11 cellular contexts compared by ENCODE assay signal in the genomic region with DNA sequence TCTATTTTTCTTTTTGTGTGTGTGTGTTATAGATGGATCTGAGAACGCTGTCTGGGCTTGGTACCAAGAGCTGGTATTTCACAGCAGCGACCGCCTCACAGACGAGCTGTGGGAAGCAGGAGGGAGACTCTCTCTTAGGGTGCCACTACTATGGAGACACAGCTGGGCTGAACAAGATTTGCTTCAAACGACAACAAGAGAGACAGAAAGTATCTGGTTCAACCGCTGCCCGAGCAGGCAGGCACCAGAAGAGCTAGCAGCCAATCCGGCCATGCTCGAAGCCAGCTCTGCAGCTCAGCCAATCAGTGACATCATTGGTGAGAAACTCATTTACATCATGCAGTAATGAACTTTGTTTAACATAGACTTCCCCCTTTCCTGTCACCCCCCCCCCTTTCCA.
A peak's percentile ranks its signal among the peaks of the same experiment; 100 is the strongest.
DNase-seq lines count a peak whose midpoint lies in the region; ATAC-seq and TF ChIP-seq lines count a peak whose summit lies in the region.
"Had no signal": no experiment of that assay in that cellular context is flagged by ENCODE, and none has a peak within 500 bp of the region (broad histone marks: within the 10 kb centered on the region; RNA-seq: fewer than 3 reads in every experiment).

No MANE protein-coding gene starts in this region.

- no peak overlapping the region for H3K4me3 ChIP-seq in OCI-LY7 (ENCODE audit: low read depth, low read length, poor library complexity, severe bottlenecking)

- no peak overlapping the region for H3K4me2 ChIP-seq in OCI-LY7 (ENCODE audit: low read length)
- H3K4me2 ChIP-seq: KMS-11 had no signal

- no peak for ATAC-seq in stimulated activated naive CD8-positive, alpha-beta T cell treated with anti-CD3 and anti-CD28 coated beads, Interleukin-15, Interleukin-2, amounts not matched to agents 100 U/mL and 50 U/mL, for 24 hours

- DNase-seq in AG08396 (ENCODE audit: low spot score) = peak; percentile 18
- peak; percentile 12 for DNase-seq in NCI-H1417 treated with DMSO at 0.1 percent for 48 hours (lab: John Stamatoyannopoulos, UW)
- DNase-seq in fibroblast of gingiva (ENCODE audit: low read depth) = peak; percentile 37
- DNase-seq in pons (ENCODE audit: low spot score) = peak; percentile 93
- DNase-seq in LoVo (ENCODE audit: low spot score) = no peak
- no peak for DNase-seq in stimulated activated naive CD8-positive, alpha-beta T cell treated with anti-CD3 and anti-CD28 coated beads, Interleukin-15, Interleukin-2, amounts not matched to agents 100 U/mL and 50 U/mL, for 24 hours
- no peak for DNase-seq in OCI-LY7 (ENCODE audit: low spot score)
- no peak for DNase-seq in HEK293T (ENCODE audit: extremely low spot score)
- DNase-seq: activated naive CD4-positive, alpha-beta T cell treated with Interleukin-2 at 50 U/mL for 16 hours; Caco-2 had no signal

- H3K9me3 ChIP-seq in OCI-LY7 (ENCODE audit: low read length) = no peaks in the 10 kb centered on the region
- H3K9me3 ChIP-seq: Caco-2 had no signal

- no peak overlapping the region for H3K27ac ChIP-seq in OCI-LY7 (ENCODE audit: low read depth, low read length, poor library complexity, severe bottlenecking)
- H3K27ac ChIP-seq: KMS-11 had no signal

- no peaks in the 10 kb centered on the region for H3K79me2 ChIP-seq in OCI-LY7 (ENCODE audit: insufficient read depth, low read depth, low read length)

- no peaks in the 10 kb centered on the region for H3K36me3 ChIP-seq in OCI-LY7 (ENCODE audit: insufficient read depth, low read length)

- CTCF ChIA-PET in OCI-LY7 (lab: Charles Lee; ENCODE audit: unreplicated experiment) = no interaction called here
- CTCF ChIA-PET in HEK293T (lab: Yijun Ruan, JAX) = no interaction called here

- H2AFZ ChIP-seq in OCI-LY7 (ENCODE audit: low read length) = no peak overlapping the region

- no peaks in the 10 kb centered on the region for H3K9me2 ChIP-seq in OCI-LY7 (ENCODE audit: insufficient read depth, low read length)

- intact Hi-C loops in OCI-LY7 (cut with micrococcal nuclease; ENCODE audit: unreplicated experiment) = no loop called here

- BruUV-seq in OCI-LY7 (replicated peaks; lab: Mats Ljungman, UMichigan) = no TSS peak

- no peaks in the 10 kb centered on the region for H3K4me1 ChIP-seq in OCI-LY7 (ENCODE audit: insufficient read depth, low read length, poor library complexity, severe bottlenecking)
- H3K4me1 ChIP-seq: Caco-2 had no signal

- POLR2A ChIA-PET in OCI-LY7 (lab: Charles Lee) = no interaction called here
- POLR2A ChIA-PET in HEK293T (lab: Yijun Ruan, JAX) = no interaction called here

- no peaks in the 10 kb centered on the region for H4K20me1 ChIP-seq in OCI-LY7 (ENCODE audit: insufficient read depth, low read length)

- TF ChIP-seq CTCF in OCI-LY7 (conservative IDR thresholded peaks at IDR 0.05; ENCODE audit: low read length) = no peak

TF ChIP-seq in HEK293T, 16 proteins besides CTCF, POLR2A, EP300 and RAD21:
- no peak for TF ChIP-seq FOXM1 (IDR thresholded peaks at IDR 0.05; ENCODE audit: borderline replicate concordance)
- TF ChIP-seq SP1 (IDR thresholded peaks at IDR 0.05) = no peak
- no peak for TF ChIP-seq BHLHE40 (IDR thresholded peaks at IDR 0.05; ENCODE audit: borderline replicate concordance)
- no peak for TF ChIP-seq NFRKB (IDR thresholded peaks at IDR 0.05)
- TF ChIP-seq HDGF (IDR thresholded peaks at IDR 0.05; ENCODE audit: borderline replicate concordance) = no peak
- TF ChIP-seq PKNOX1 (IDR thresholded peaks at IDR 0.05) = no peak
- no peak for TF ChIP-seq LEF1 (IDR thresholded peaks at IDR 0.05; ENCODE audit: borderline replicate concordance)
- no peak for TF ChIP-seq TARDBP (IDR thresholded peaks at IDR 0.05)
- TF ChIP-seq ARNT (IDR thresholded peaks at IDR 0.05) = no peak
- no peak for TF ChIP-seq ELF4 (IDR thresholded peaks at IDR 0.05)
- no peak for TF ChIP-seq ZNF384 (IDR thresholded peaks at IDR 0.05)
- TF ChIP-seq CTBP1 (IDR thresholded peaks at IDR 0.05; ENCODE audit: borderline replicate concordance) = no peak
- no peak for TF ChIP-seq FOXA1 (IDR thresholded peaks at IDR 0.05)
- no peak for TF ChIP-seq L3MBTL2 (conservative IDR thresholded peaks at IDR 0.05)
- TF ChIP-seq SUZ12 (IDR thresholded peaks at IDR 0.05) = no peak
TF ChIP-seq in HEK293T: peak in this region for 0.

Comparison
In these comparisons a context has a peak if more than half of its experiments do, and no peak if none do; other contexts are left out.
1. DNase-seq: peak in AG08396 (single experiment), NCI-H1417 treated with DMSO at 0.1 percent for 48 hours (single experiment), fibroblast of gingiva (single experiment) and pons (single experiment); none in LoVo (single experiment), stimulated activated naive CD8-positive, alpha-beta T cell treated with anti-CD3 and anti-CD28 coated beads, Interleukin-15, Interleukin-2, amounts not matched to agents 100 U/mL and 50 U/mL, for 24 hours (single experiment), OCI-LY7 (single experiment) and HEK293T (single experiment).